8 cellular contexts compared by ENCODE assay signal in genomic region chr1:16498047-16498446, GRCh38. TPM values are rescaled to one million over a fixed set of nuclear protein-coding genes. Genes with fewer than 3 reads are reported as not detected.
DNase-seq lines count a peak whose midpoint lies in the region; ATAC-seq and TF ChIP-seq lines count a peak whose summit lies in the region.
"Not testable (repeated sequence)": the region's sequence is repeated elsewhere in the genome, so short reads cannot be mapped to it uniquely, and the experiment has no call there.

No MANE protein-coding gene starts in this region.

- intact Hi-C loops in right cardiac atrium (cut with DNase I): not testable (repeated sequence)

- not testable (repeated sequence) for TF ChIP-seq CTCF in AG04450 (IDR thresholded peaks at IDR 0.05; ENCODE audit: low read depth, low read length); HFFc6 (IDR thresholded peaks at IDR 0.05); nephron progenitor cell (IDR thresholded peaks at IDR 0.05)

- peak overlapping the region; percentile 85 for H3K4me3 Mint-ChIP-seq in HFFc6
- H3K4me3 Mint-ChIP-seq in activated naive CD8-positive, alpha-beta T cell: peak overlapping the region; percentile 80
- H3K4me3 Mint-ChIP-seq in nephron progenitor cell: peak overlapping the region; percentile 81
- peak overlapping the region; percentile 83 to 91 for H3K4me3 Mint-ChIP-seq in stimulated activated naive B cell treated with anti-CD40 and anti-IgM and Interleukin-4, amounts not matched to agents 10 μg/mL and 1 μg/mL and 100 μg/mL, for 72 hours

- H3K9me3 ChIP-seq in AG04450 (ENCODE audit: control insufficient read depth, insufficient read depth, low read length); SK-N-MC (ENCODE audit: low read depth, low read length); right cardiac atrium (ENCODE audit: control insufficient read depth, low read length): not testable (repeated sequence)

- not testable (repeated sequence) for H3K36me3 Mint-ChIP-seq in HFFc6 (ENCODE audit: low read depth); activated naive CD8-positive, alpha-beta T cell; nephron progenitor cell (ENCODE audit: low read depth); stimulated activated naive B cell treated with anti-CD40 and anti-IgM and Interleukin-4, amounts not matched to agents 10 μg/mL and 1 μg/mL and 100 μg/mL, for 72 hours

- not testable (repeated sequence) for H3K27me3 Mint-ChIP-seq in HFFc6 (ENCODE audit: insufficient read depth); activated naive CD8-positive, alpha-beta T cell; nephron progenitor cell (ENCODE audit: low read depth, poor library complexity); stimulated activated naive B cell treated with anti-CD40 and anti-IgM and Interleukin-4, amounts not matched to agents 10 μg/mL and 1 μg/mL and 100 μg/mL, for 72 hours

- POLR2A ChIA-PET in AG04450 (lab: Yijun Ruan, JAX): not testable (repeated sequence)

- peak overlapping the region; percentile 84 for H3K4me3 ChIP-seq in AG04450 (ENCODE audit: low read depth, low read length)
- peak overlapping the region; percentile 92 for H3K4me3 ChIP-seq in SK-N-MC
- peak overlapping the region; percentile 85 for H3K4me3 ChIP-seq in right cardiac atrium (ENCODE audit: low read length)

- WGBS in right cardiac atrium: 35% methylated on average over 10 of the region's 10 CpGs

- H3K27me3 ChIP-seq in AG04450 (ENCODE audit: control insufficient read depth, insufficient read depth, low read length); right cardiac atrium (ENCODE audit: control insufficient read depth, insufficient read depth): not testable (repeated sequence)

- H3K9ac ChIP-seq in SK-N-MC (ENCODE audit: insufficient read length): not testable (repeated sequence)

- not testable (repeated sequence) for ATAC-seq in right cardiac atrium; stimulated activated naive B cell treated with anti-CD40 and anti-IgM and Interleukin-4, amounts not matched to agents 10 μg/mL and 1 μg/mL and 100 μg/mL, for 72 hours (replicated peaks)

- H3K36me3 ChIP-seq in SK-N-MC (ENCODE audit: insufficient read depth, low read length): not testable (repeated sequence)

- not testable (repeated sequence) for H3K27ac ChIP-seq in AG04450 (ENCODE audit: low read depth, low read length); SK-N-MC; right cardiac atrium (ENCODE audit: low read length)

- not testable (repeated sequence) for H3K27ac Mint-ChIP-seq in HFFc6
- peak overlapping the region; percentile 5 for H3K27ac Mint-ChIP-seq in activated naive CD8-positive, alpha-beta T cell
- H3K27ac Mint-ChIP-seq in nephron progenitor cell: peak overlapping the region; percentile 32
- peak overlapping the region; percentile 33 for H3K27ac Mint-ChIP-seq in stimulated activated naive B cell treated with anti-CD40 and anti-IgM and Interleukin-4, amounts not matched to agents 10 μg/mL and 1 μg/mL and 100 μg/mL, for 72 hours

- DNase-seq in AG04450 (ENCODE audit: low read depth, low spot score); HFFc6; SK-N-MC (ENCODE audit: low read depth, low spot score); right cardiac atrium; nephron progenitor cell; stimulated activated naive B cell treated with anti-CD40 and anti-IgM and Interleukin-4, amounts not matched to agents 10 μg/mL and 1 μg/mL and 100 μg/mL, for 72 hours: not testable (repeated sequence)
- peak; percentile 42 for DNase-seq in ecto neural progenitor cell (ENCODE audit: low spot score)

- H3K4me1 Mint-ChIP-seq in HFFc6 (ENCODE audit: low read depth) (peaks cover 14% of the 10 kb centered on the region), nephron progenitor cell (peaks cover 30% of the 10 kb centered on the region)
- peaks cover 21% of the 10 kb centered on the region for H3K4me1 Mint-ChIP-seq in activated naive CD8-positive, alpha-beta T cell (ENCODE audit: low read depth)
- peaks cover 16 to 47% of the 10 kb centered on the region in 2 donors for H3K4me1 Mint-ChIP-seq in stimulated activated naive B cell treated with anti-CD40 and anti-IgM and Interleukin-4, amounts not matched to agents 10 μg/mL and 1 μg/mL and 100 μg/mL, for 72 hours

- not testable (repeated sequence) for H3K9me3 Mint-ChIP-seq in HFFc6; activated naive CD8-positive, alpha-beta T cell (ENCODE audit: low read depth); nephron progenitor cell; stimulated activated naive B cell treated with anti-CD40 and anti-IgM and Interleukin-4, amounts not matched to agents 10 μg/mL and 1 μg/mL and 100 μg/mL, for 72 hours

- H3K4me1 ChIP-seq in right cardiac atrium (ENCODE audit: control insufficient read depth, insufficient read depth, low read length): not testable (repeated sequence)

- CTCF ChIA-PET in AG04450 (lab: Charles Lee): not testable (repeated sequence)

RNA-seq across cellular contexts. Expression of gene RNU1-1, which starts 16.0 kb away (rescaled TPM):
- polyA plus RNA-seq in AG04450 (2011; rRNA removed) (under 0.01 TPM in 1 of 2 replicates, not detected in the other), right cardiac atrium (not detected)
- 32,191 and 46,154 TPM in 2 replicates for polyA minus RNA-seq in AG04450 (2011; rRNA and poly(A)+ RNA removed)
- 1,000 to 10,000 TPM; 1,191 to 2,394 (median 1,819) TPM for total RNA-seq in HFFc6 (2021; fragmentation: NEBNext Ultra II Directional; extraction: Animal tissue kit (Norgen Biotek cat#: 25700))
- total RNA-seq in right cardiac atrium: 1,000 to 10,000 TPM; 3,675 to 8,578 (median 7,073) TPM

RNA-seq across cellular contexts. Expression of gene NECAP2, which starts 57.5 kb away (rescaled TPM):
- polyA plus RNA-seq in AG04450 (2011; rRNA removed) (108 and 111 TPM in 2 replicates), right cardiac atrium (14.6 TPM)
- polyA minus RNA-seq in AG04450 (2011; rRNA and poly(A)+ RNA removed): 76.6 and 91.7 TPM in 2 replicates
- 10 to 100 TPM; 55.6 to 73.1 (median 62.8) TPM for total RNA-seq in HFFc6 (2021; fragmentation: NEBNext Ultra II Directional; extraction: Animal tissue kit (Norgen Biotek cat#: 25700))
- 10 to 100 TPM; 14.1 to 19.0 (median 18.1) TPM for total RNA-seq in right cardiac atrium
